Comparison of ENCODE assay signal across 2 cellular contexts in genomic region chrX:132855760-132856341, GRCh38.
TF ChIP-seq lines count a peak whose summit lies in the region.

No MANE protein-coding gene starts in this region.

TF ChIP-seq in HEK293, 187 proteins besides CTCF, POLR2A, EP300 and RAD21 (continued from another document):
- TF ChIP-seq REPIN1 (tag by site-specific recombination; IDR thresholded peaks at IDR 0.05; ENCODE audit: low read depth), result no peak
- no peak for TF ChIP-seq ZNF398 (tag by site-specific recombination; IDR thresholded peaks at IDR 0.05)
- no peak for TF ChIP-seq ZNF2 (tag by site-specific recombination; IDR thresholded peaks at IDR 0.05)
- TF ChIP-seq SETDB1 (IDR thresholded peaks at IDR 0.05; ENCODE audit: insufficient read length, low read length), result peak; percentile 21

TF ChIP-seq in HepG2, 621 proteins besides CTCF, POLR2A, EP300 and RAD21 (continued from another document):
- TF ChIP-seq ZNF496 (CRISPR knock-in tag; IDR thresholded peaks at IDR 0.05; ENCODE audit: insufficient replicate concordance) (no peak), ZNF224 (CRISPR knock-in tag; IDR thresholded peaks at IDR 0.05) (no peak), DDIT3 (CRISPR knock-in tag; IDR thresholded peaks at IDR 0.05) (no peak)
TF ChIP-seq in HepG2: peak in this region for 1.
